In the genomic region with DNA sequence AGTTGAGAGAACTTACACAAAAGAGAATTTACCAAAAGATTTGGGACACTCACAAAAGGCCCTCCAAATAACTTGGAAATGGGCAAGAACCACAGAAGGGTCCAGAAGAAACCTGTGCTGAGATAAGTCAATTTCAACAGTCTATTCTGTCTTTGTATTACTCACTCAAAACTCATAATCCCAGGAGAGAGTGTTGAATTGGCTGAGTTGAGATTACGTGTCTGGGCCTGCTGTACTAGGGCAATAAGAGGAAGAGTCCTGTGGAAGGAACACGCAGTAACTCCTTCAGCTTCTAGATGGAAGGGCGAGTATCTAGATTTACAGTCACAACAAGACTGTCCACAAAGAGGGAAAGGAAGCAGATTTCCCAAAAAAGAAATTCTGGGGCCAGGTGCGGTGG, we compare ENCODE assay signal across 14 cellular contexts. TPM values are rescaled to one million over a fixed set of nuclear protein-coding genes. Genes with fewer than 3 reads are reported as not detected.
DNase-seq lines count a peak whose midpoint lies in the region; ATAC-seq and TF ChIP-seq lines count a peak whose summit lies in the region.
"Had no signal": no experiment of that assay in that cellular context is flagged by ENCODE, and none has a peak within 500 bp of the region (broad histone marks: within the 10 kb centered on the region; RNA-seq: fewer than 3 reads in every experiment).

No MANE protein-coding gene starts in this region.

- ATAC-seq in RWPE2 (ENCODE audit: low read depth) (peak; percentile 84), heart left ventricle (peak; percentile 47 to 88 (median 74)), HG02623 (IDR thresholded peaks at IDR 0.05; ENCODE audit: unreplicated experiment) (no peak)
- ATAC-seq: HepG2 had no signal

- intact Hi-C loops in heart left ventricle (cut with DNase I), result no loop called here

- no peak overlapping the region for H3K4me3 ChIP-seq in RWPE2 (ENCODE audit: severe bottlenecking)
- no peak overlapping the region for H3K4me3 ChIP-seq in epithelial cell of esophagus (ENCODE audit: low read length)
- no peak overlapping the region for H3K4me3 ChIP-seq in heart left ventricle
- no peak overlapping the region for H3K4me3 ChIP-seq in suprapubic skin

- no peak for TF ChIP-seq EP300 in suprapubic skin (IDR thresholded peaks at IDR 0.05)

- DNase-seq in RWPE2 (ENCODE audit: low spot score) (no peak), epithelial cell of esophagus (ENCODE audit: low read depth) (peak; percentile 92), heart left ventricle (no peak), suprapubic skin (ENCODE audit: low spot score in 2 of 2) (no peak), NCI-H146 (lab: John Stamatoyannopoulos, UW) (no peak), NCI-H1694 treated with DMSO at 0.1 percent for 48 hours (lab: John Stamatoyannopoulos, UW) (no peak)
- DNase-seq: H9; NCI-H2029; NCI-H2227 treated with DMSO at 0.1 percent for 48 hours; NCI-H69; NK-92 treated with Interleukin-12 subunit alpha and Interleukin-12 subunit beta, amount 100 ng/mL, for 24 hours; SK-N-SH had no signal

- TF ChIP-seq POLR2A in heart left ventricle (IDR thresholded peaks at IDR 0.05) (no peak), suprapubic skin (IDR thresholded peaks at IDR 0.05) (no peak)

- H3K4me1 ChIP-seq in RWPE2 (ENCODE audit: insufficient read depth, poor library complexity, severe bottlenecking) (peaks cover 18% of the 10 kb centered on the region), heart left ventricle (peaks cover 0 to 17% (median 0%) of the 10 kb centered on the region in 12 donors), suprapubic skin (peaks cover 22% of the 10 kb centered on the region)

- no peaks in the 10 kb centered on the region for H3K36me3 ChIP-seq in RWPE2 (ENCODE audit: low read depth)
- H3K36me3 ChIP-seq in heart left ventricle, result no peaks in the 10 kb centered on the region
- H3K36me3 ChIP-seq in suprapubic skin, result no peaks in the 10 kb centered on the region

- WGBS in heart left ventricle, 4 donors, result 86 to 92% (median 89%) methylated on average over 4 of the region's 4 CpGs
- WGBS in suprapubic skin, result 66% methylated on average over 4 of the region's 4 CpGs

- TF ChIP-seq CTCF in RWPE2 (IDR thresholded peaks at IDR 0.05; ENCODE audit: poor library complexity, severe bottlenecking) (no peak), epithelial cell of esophagus (IDR thresholded peaks at IDR 0.05; ENCODE audit: insufficient read depth, low read depth, low read length, missing control alignments) (no peak), heart left ventricle (IDR thresholded peaks at IDR 0.05) (no peak), suprapubic skin (IDR thresholded peaks at IDR 0.05) (no peak)

- H3K27me3 ChIP-seq in RWPE2 (ENCODE audit: insufficient read depth, poor library complexity, severe bottlenecking) (no peaks in the 10 kb centered on the region), heart left ventricle (no peaks in the 10 kb centered on the region), suprapubic skin (no peaks in the 10 kb centered on the region)

- H3K9me3 ChIP-seq in RWPE2 (ENCODE audit: severe bottlenecking), result no peaks in the 10 kb centered on the region
- no peaks in the 10 kb centered on the region for H3K9me3 ChIP-seq in heart left ventricle
- no peaks in the 10 kb centered on the region for H3K9me3 ChIP-seq in suprapubic skin
- H3K9me3 ChIP-seq: SK-N-SH had no signal

- H3K27ac ChIP-seq in RWPE2 (ENCODE audit: poor library complexity, severe bottlenecking) (no peak overlapping the region), heart left ventricle (peak overlapping the region in 5 of 12 donors; percentile 17 to 73 (median 47)), suprapubic skin (peak overlapping the region; percentile 46)

RNA-seq across cellular contexts. Expression of a gene that starts 42.5 kb away (rescaled TPM):
- total RNA-seq in heart left ventricle (10 to 100 TPM; 40.8 to 65.0 (median 55.9) TPM), suprapubic skin (10 to 100 TPM; 63.7 to 86.0 (median 69.7) TPM)
- 10 to 100 TPM; 28.8 to 64.3 TPM for polyA plus RNA-seq in heart left ventricle
